In genomic region chr20:48620486-48621255, GRCh38 we compare ENCODE assay signal across 9 cellular contexts.
DNase-seq lines count a peak whose midpoint lies in the region; ATAC-seq and TF ChIP-seq lines count a peak whose summit lies in the region.
"Had no signal": no experiment of that assay in that cellular context is flagged by ENCODE, and none has a peak within 500 bp of the region (broad histone marks: within the 10 kb centered on the region; RNA-seq: fewer than 3 reads in every experiment).

No MANE protein-coding gene starts in this region.

- peak overlapping the region; percentile 66 for H3K27ac Mint-ChIP-seq in activated CD8-positive, alpha-beta T cell treated with anti-CD3 and anti-CD28 coated beads, Interleukin-2, amount 10 ng/mL, durations not matched to agents 7 days and 5 days

- H3K36me3 Mint-ChIP-seq in activated CD8-positive, alpha-beta T cell treated with anti-CD3 and anti-CD28 coated beads, Interleukin-2, amount 10 ng/mL, durations not matched to agents 7 days and 5 days (ENCODE audit: low read depth): peaks cover 20% of the 10 kb centered on the region

- peak; percentile 86 for TF ChIP-seq CTCF in lung (IDR thresholded peaks at IDR 0.05; ENCODE audit: control extremely low read depth, extremely low read depth)

- peaks cover 19% of the 10 kb centered on the region for H3K4me1 Mint-ChIP-seq in activated CD8-positive, alpha-beta T cell treated with anti-CD3 and anti-CD28 coated beads, Interleukin-2, amount 10 ng/mL, durations not matched to agents 7 days and 5 days (ENCODE audit: low read depth)

- no peak overlapping the region for H3K4me3 ChIP-seq in lung

- DNase-seq in Daoy (ENCODE audit: low read depth): peak; percentile 92
- DNase-seq in HPDE6-E6E7 (ENCODE audit: extremely low spot score): peak; percentile 100
- peak; percentile 93 for DNase-seq in NCI-H82 (lab: John Stamatoyannopoulos, UW)
- DNase-seq in activated CD8-positive, alpha-beta T cell treated with anti-CD3 and anti-CD28 coated beads, Interleukin-2, amount 10 ng/mL, durations not matched to agents 7 days and 5 days: peak; percentile 80
- peak; percentile 65 for DNase-seq in effector CD8-positive, alpha-beta T cell (lab: John Stamatoyannopoulos, UW)
- DNase-seq in lung (ENCODE audit: low spot score): peak; percentile 84
- peak; percentile 12 to 62 (median 37) for DNase-seq in stimulated activated CD4-positive, alpha-beta T cell treated with anti-CD3 and anti-CD28 coated beads, TNF-alpha, amount 100 ng/mL, for 1 hour (ENCODE audit: low read depth in 3 of 3, low spot score in 1 of 3)

- POLR2A ChIA-PET in activated CD8-positive, alpha-beta T cell treated with anti-CD3 and anti-CD28 coated beads, Interleukin-2, amount 10 ng/mL, durations not matched to agents 7 days and 5 days (lab: Charles Lee): no interaction called here

- H3K4me1 ChIP-seq in lung (ENCODE audit: control insufficient read depth in 2 of 2, insufficient read depth in 2 of 2, low read length in 2 of 2): no peaks in the 10 kb centered on the region

- CTCF ChIA-PET in activated CD8-positive, alpha-beta T cell treated with anti-CD3 and anti-CD28 coated beads, Interleukin-2, amount 10 ng/mL, durations not matched to agents 7 days and 5 days (lab: Charles Lee): interaction anchor here (0.6 to 2.5 kb wide), 62 partner anchors 9 to 961 kb away, joined by 3 to 29 read pairs (median 4); no protein-coding TSS in a partner anchor

- no peaks in the 10 kb centered on the region for H3K27me3 ChIP-seq in lung (ENCODE audit: control insufficient read depth, insufficient read depth)

- H3K4me3 Mint-ChIP-seq in activated CD8-positive, alpha-beta T cell treated with anti-CD3 and anti-CD28 coated beads, Interleukin-2, amount 10 ng/mL, durations not matched to agents 7 days and 5 days: peak overlapping the region; percentile 32

- no peaks in the 10 kb centered on the region for H3K9me3 ChIP-seq in lung (ENCODE audit: control insufficient read depth in 2 of 2, insufficient read depth in 1 of 2, low read length in 1 of 2)

- H3K36me3 ChIP-seq in lung (ENCODE audit: control insufficient read depth in 2 of 2, insufficient read depth in 2 of 2, low read length in 2 of 2): peaks cover 0 to 13% of the 10 kb centered on the region in 2 donors

- peak; percentile 80 for ATAC-seq in activated CD8-positive, alpha-beta T cell treated with anti-CD3 and anti-CD28 coated beads, Interleukin-2, amount 10 ng/mL, durations not matched to agents 7 days and 5 days
- peak; percentile 92 for ATAC-seq in lung (ENCODE audit: insufficient read depth, low FRiP score)
- no peak for ATAC-seq in HG02973 (IDR thresholded peaks at IDR 0.05; ENCODE audit: unreplicated experiment)

- no peaks in the 10 kb centered on the region for H3K9me3 Mint-ChIP-seq in activated CD8-positive, alpha-beta T cell treated with anti-CD3 and anti-CD28 coated beads, Interleukin-2, amount 10 ng/mL, durations not matched to agents 7 days and 5 days (ENCODE audit: insufficient read depth)

- H3K27me3 Mint-ChIP-seq in activated CD8-positive, alpha-beta T cell treated with anti-CD3 and anti-CD28 coated beads, Interleukin-2, amount 10 ng/mL, durations not matched to agents 7 days and 5 days (ENCODE audit: low read depth): no peaks in the 10 kb centered on the region

- WGBS in lung, 2 donors: 9 to 10% methylated on average over 24 of the region's 24 CpGs

- H3K27ac ChIP-seq in lung (ENCODE audit: low read depth in 1 of 2, low read length in 1 of 2): no peak overlapping the region
- H3K27ac ChIP-seq: skin epidermis had no signal

Comparison
In these comparisons a context has a peak if more than half of its experiments do, and no peak if none do; other contexts are left out.
1. DNase-seq: peak in every context shown above with its lines; median percentile 100 in HPDE6-E6E7; 93 in NCI-H82; 92 in Daoy; 84 in lung; 80 in activated CD8-positive, alpha-beta T cell treated with anti-CD3 and anti-CD28 coated beads, Interleukin-2, amount 10 ng/mL, durations not matched to agents 7 days and 5 days; 65 in effector CD8-positive, alpha-beta T cell; 37 in stimulated activated CD4-positive, alpha-beta T cell treated with anti-CD3 and anti-CD28 coated beads, TNF-alpha, amount 100 ng/mL, for 1 hour.